Comparison of ENCODE assay signal across 8 cellular contexts in genomic region chr19:43532962-43533545, GRCh38. TPM values are rescaled to one million over a fixed set of nuclear protein-coding genes. Genes with fewer than 3 reads are reported as not detected.
DNase-seq lines count a peak whose midpoint lies in the region; ATAC-seq, FAIRE-seq and TF ChIP-seq lines count a peak whose summit lies in the region.

A gene with protein sequence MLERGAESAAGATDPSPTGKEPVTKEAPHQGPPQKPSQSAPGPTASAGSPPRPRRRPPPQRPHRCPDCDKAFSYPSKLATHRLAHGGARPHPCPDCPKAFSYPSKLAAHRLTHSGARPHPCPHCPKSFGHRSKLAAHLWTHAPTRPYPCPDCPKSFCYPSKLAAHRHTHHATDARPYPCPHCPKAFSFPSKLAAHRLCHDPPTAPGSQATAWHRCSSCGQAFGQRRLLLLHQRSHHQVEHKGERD (plus strand): TSS chr19:43533188. CDS start chr19:43534423, 1,235 bp downstream.

- peaks cover 23% of the 10 kb centered on the region for H3K4me1 Mint-ChIP-seq in activated T-helper 1 cell treated with anti-CD3 and anti-CD28 coated beads, Interleukin-12 subunit alpha, Interleukin-12 subunit beta, Interleukin-2, Interleukin-4 antibody, amounts not matched to agents 30 ng/mL and 10 ng/mL and 1 ng/mL, durations not matched to agents 14 hours and 24 hours and 36 hours (ENCODE audit: low read depth)
- H3K4me1 Mint-ChIP-seq in natural killer cell = peaks cover 30 to 34% of the 10 kb centered on the region in 2 donors

- peaks cover 6% of the 10 kb centered on the region for H3K4me1 ChIP-seq in fibroblast of lung (ENCODE audit: control insufficient read depth, extremely low read depth, insufficient read depth, low read length)

- peak within 1 kb of the TSS; percentile 89 for H3K4me2 ChIP-seq in fibroblast of lung (ENCODE audit: extremely low read depth, insufficient read depth, low read length)

- peak within 1 kb of the TSS; percentile 79 for H3K27ac ChIP-seq in fibroblast of lung (ENCODE audit: insufficient read depth, low read length)

- TF ChIP-seq CTCF in fibroblast of lung (conservative IDR thresholded peaks at IDR 0.05 in 1 of 2, IDR thresholded peaks at IDR 0.05 in 1 of 2; ENCODE audit: low read depth in 1 of 2, low read length in 2 of 2) (no peak), natural killer cell (IDR thresholded peaks at IDR 0.05) (no peak)

- H3K27me3 Mint-ChIP-seq in activated T-helper 1 cell treated with anti-CD3 and anti-CD28 coated beads, Interleukin-12 subunit alpha, Interleukin-12 subunit beta, Interleukin-2, Interleukin-4 antibody, amounts not matched to agents 30 ng/mL and 10 ng/mL and 1 ng/mL, durations not matched to agents 14 hours and 24 hours and 36 hours (ENCODE audit: insufficient read depth) = no peaks in the 10 kb centered on the region
- no peaks in the 10 kb centered on the region for H3K27me3 Mint-ChIP-seq in natural killer cell (ENCODE audit: low read depth in 2 of 2)

- H3K9me3 Mint-ChIP-seq in activated T-helper 1 cell treated with anti-CD3 and anti-CD28 coated beads, Interleukin-12 subunit alpha, Interleukin-12 subunit beta, Interleukin-2, Interleukin-4 antibody, amounts not matched to agents 30 ng/mL and 10 ng/mL and 1 ng/mL, durations not matched to agents 14 hours and 24 hours and 36 hours = no peaks in the 10 kb centered on the region
- H3K9me3 Mint-ChIP-seq in natural killer cell = no peaks in the 10 kb centered on the region

- intact Hi-C loops in activated T-helper 1 cell treated with anti-CD3 and anti-CD28 coated beads, Interleukin-12 subunit alpha, Interleukin-12 subunit beta, Interleukin-2, Interleukin-4 antibody, amounts not matched to agents 30 ng/mL and 10 ng/mL and 1 ng/mL, durations not matched to agents 14 hours and 24 hours and 36 hours (cut with micrococcal nuclease) = loop anchor here (1.0 to 2.0 kb wide), 9 partner anchors 8 to 222 kb away; partner anchors contain the start of genes IRGQ, PHLDB3, SMG9 and ZNF428
- intact Hi-C loops in natural killer cell (cut with micrococcal nuclease) = loop anchor here (1.0 to 2.0 kb wide), 2 partner anchors 30 to 70 kb away; no protein-coding TSS in a partner anchor

- H3K9ac ChIP-seq in fibroblast of lung (ENCODE audit: insufficient read depth, low read length) = peak within 1 kb of the TSS; percentile 27

- H3K4me3 Mint-ChIP-seq in activated T-helper 1 cell treated with anti-CD3 and anti-CD28 coated beads, Interleukin-12 subunit alpha, Interleukin-12 subunit beta, Interleukin-2, Interleukin-4 antibody, amounts not matched to agents 30 ng/mL and 10 ng/mL and 1 ng/mL, durations not matched to agents 14 hours and 24 hours and 36 hours = peak within 1 kb of the TSS; percentile 96
- peak within 1 kb of the TSS; percentile 97 for H3K4me3 Mint-ChIP-seq in natural killer cell

- in situ Hi-C loops in KBM-7 (cut with MboI; ENCODE audit: low pct_unique_long_range_greater_than_20kb, low sequenced_read_pairs) = no loop called here

- no peaks in the 10 kb centered on the region for H3K9me3 ChIP-seq in fibroblast of lung (ENCODE audit: control insufficient read depth, insufficient read depth, low read depth, low read length)

- H2AFZ ChIP-seq in fibroblast of lung (ENCODE audit: low read length) = peak within 1 kb of the TSS; percentile 85

- H3K27me3 ChIP-seq in fibroblast of lung (ENCODE audit: control insufficient read depth, insufficient read depth, low read length) = no peaks in the 10 kb centered on the region

- H4K20me1 ChIP-seq in fibroblast of lung (ENCODE audit: control insufficient read depth, extremely low read depth, insufficient read depth, low read length) = no peaks in the 10 kb centered on the region

- no peaks in the 10 kb centered on the region for H3K79me2 ChIP-seq in fibroblast of lung (ENCODE audit: control insufficient read depth, insufficient read depth, low read length)

- no peaks in the 10 kb centered on the region for H3K36me3 ChIP-seq in fibroblast of lung (ENCODE audit: control insufficient read depth, insufficient read depth, low read length)

- peak within 1 kb of the TSS; percentile 43 to 82 (median 68) for H3K4me3 ChIP-seq in fibroblast of lung (replicated peaks in 1 of 4; ENCODE audit: control extremely low read depth in 1 of 4, insufficient read depth in 1 of 4, low read depth in 3 of 4, low read length in 4 of 4)

- ATAC-seq in GM21717 (IDR thresholded peaks at IDR 0.05; ENCODE audit: unreplicated experiment) (peak; percentile 44), natural killer cell (peak; percentile 39 to 64 (median 54))

- DNase-seq in DMS53 (lab: John Stamatoyannopoulos, UW) = peak; percentile 98
- peak; percentile 94 for DNase-seq in KBM-7
- peak; percentile 65 for DNase-seq in RCC 7860 (ENCODE audit: low spot score)
- DNase-seq in activated T-helper 1 cell treated with anti-CD3 and anti-CD28 coated beads, Interleukin-12 subunit alpha, Interleukin-12 subunit beta, Interleukin-2, Interleukin-4 antibody, amounts not matched to agents 30 ng/mL and 10 ng/mL and 1 ng/mL, durations not matched to agents 14 hours and 24 hours and 36 hours (ENCODE audit: low spot score) = peak; percentile 81
- DNase-seq in fibroblast of lung (ENCODE audit: low read depth in 2 of 2) = peak; percentile 97
- DNase-seq in natural killer cell = peak; percentile 68
- peak; percentile 72 to 86 (median 80) for DNase-seq in stimulated activated naive CD4-positive, alpha-beta T cell (lab: John Stamatoyannopoulos, UW)

- peak within 1 kb of the TSS; percentile 99 for H3K27ac Mint-ChIP-seq in activated T-helper 1 cell treated with anti-CD3 and anti-CD28 coated beads, Interleukin-12 subunit alpha, Interleukin-12 subunit beta, Interleukin-2, Interleukin-4 antibody, amounts not matched to agents 30 ng/mL and 10 ng/mL and 1 ng/mL, durations not matched to agents 14 hours and 24 hours and 36 hours
- peak within 1 kb of the TSS; percentile 90 to 93 for H3K27ac Mint-ChIP-seq in natural killer cell

- peaks cover 2% of the 10 kb centered on the region for H3K36me3 Mint-ChIP-seq in activated T-helper 1 cell treated with anti-CD3 and anti-CD28 coated beads, Interleukin-12 subunit alpha, Interleukin-12 subunit beta, Interleukin-2, Interleukin-4 antibody, amounts not matched to agents 30 ng/mL and 10 ng/mL and 1 ng/mL, durations not matched to agents 14 hours and 24 hours and 36 hours (ENCODE audit: low read depth)
- no peaks in the 10 kb centered on the region for H3K36me3 Mint-ChIP-seq in natural killer cell

- no peak for FAIRE-seq in RCC 7860 (lab: Jason Lieb, UNC)

RNA-seq across cellular contexts. Expression of the gene that starts here (rescaled TPM):
- 1.4 and 2.6 TPM in 2 replicates for total RNA-seq in activated T-helper 1 cell treated with anti-CD3 and anti-CD28 coated beads, Interleukin-12 subunit alpha, Interleukin-12 subunit beta, Interleukin-2, Interleukin-4 antibody, amounts not matched to agents 30 ng/mL and 10 ng/mL and 1 ng/mL, durations not matched to agents 14 hours and 24 hours and 36 hours
- total RNA-seq in fibroblast of lung (0.26 and 0.33 TPM in 2 replicates), natural killer cell (1 to 10 TPM; 1.9 to 5.4 (median 3.9) TPM)
- polyA plus RNA-seq in fibroblast of lung = 0.27 TPM in 2 replicates
- polyA plus RNA-seq in fibroblast of lung (2012) = 2.6 and 3.9 TPM in 2 replicates
- 1.4 and 1.6 TPM in 2 replicates for polyA minus RNA-seq in fibroblast of lung (ENCODE audit: low replicate concordance)

Comparison
In these comparisons a context has a peak if more than half of its experiments do, and no peak if none do; other contexts are left out.
1. Peak in every context shown above with its lines: DNase-seq, ATAC-seq, H3K4me3 ChIP-seq and H3K27ac ChIP-seq.